19 cellular contexts compared by ENCODE assay signal in genomic region chr9:114837923-114838322, GRCh38. TPM values are rescaled to one million over a fixed set of nuclear protein-coding genes. Genes with fewer than 3 reads are reported as not detected.
DNase-seq lines count a peak whose midpoint lies in the region; ATAC-seq and TF ChIP-seq lines count a peak whose summit lies in the region.
"Had no signal": no experiment of that assay in that cellular context is flagged by ENCODE, and none has a peak within 500 bp of the region (broad histone marks: within the 10 kb centered on the region; RNA-seq: fewer than 3 reads in every experiment).

No MANE protein-coding gene starts in this region.

- H4K20me1 ChIP-seq in hepatocyte (ENCODE audit: insufficient read depth, poor library complexity, severe bottlenecking) = no peaks in the 10 kb centered on the region

- H3K4me3 Mint-ChIP-seq in activated T-helper 17 cell treated with anti-CD3 and anti-CD28 coated beads, Interleukin-2, amount 50 U/mL, for 72 hours = no peak overlapping the region
- H3K4me3 Mint-ChIP-seq: CD14-positive monocyte had no signal

- H3K4me1 Mint-ChIP-seq in activated T-helper 17 cell treated with anti-CD3 and anti-CD28 coated beads, Interleukin-2, amount 50 U/mL, for 72 hours = peaks cover 16% of the 10 kb centered on the region

- no peaks in the 10 kb centered on the region for H3K27me3 Mint-ChIP-seq in activated T-helper 17 cell treated with anti-CD3 and anti-CD28 coated beads, Interleukin-2, amount 50 U/mL, for 72 hours

- no peaks in the 10 kb centered on the region for H3K36me3 Mint-ChIP-seq in activated T-helper 17 cell treated with anti-CD3 and anti-CD28 coated beads, Interleukin-2, amount 50 U/mL, for 72 hours (ENCODE audit: low read depth)
- H3K36me3 Mint-ChIP-seq: CD14-positive monocyte had no signal

- no peaks in the 10 kb centered on the region for H3K4me1 ChIP-seq in hepatocyte (ENCODE audit: insufficient read depth)
- H3K4me1 ChIP-seq: HAP-1 had no signal

- no peak overlapping the region for H3K27ac Mint-ChIP-seq in activated T-helper 17 cell treated with anti-CD3 and anti-CD28 coated beads, Interleukin-2, amount 50 U/mL, for 72 hours
- H3K27ac Mint-ChIP-seq: CD14-positive monocyte had no signal

- no peak for TF ChIP-seq CTCF in hepatocyte (IDR thresholded peaks at IDR 0.05; ENCODE audit: poor library complexity)

- ATAC-seq in activated T-helper 17 cell treated with anti-CD3 and anti-CD28 coated beads, Interleukin-2, amount 50 U/mL, for 72 hours (replicated peaks) = peak; percentile 47
- ATAC-seq: K562 had no signal

- no peak overlapping the region for H3K4me2 ChIP-seq in hepatocyte

- H3K27me3 ChIP-seq in hepatocyte = no peaks in the 10 kb centered on the region
- H3K27me3 ChIP-seq in H7 (ENCODE audit: control insufficient read depth, insufficient read depth, low read length) = no peaks in the 10 kb centered on the region

- DNase-seq in AG08395 (ENCODE audit: low spot score) (peak; percentile 45), ELR (ENCODE audit: low read depth) (peak; percentile 33), glomerular visceral epithelial cell (ENCODE audit: extremely low spot score) (peak; percentile 23), hepatocyte (ENCODE audit: low spot score) (no peak), DMS153 treated with DMSO at 0.1 percent for 48 hours (lab: John Stamatoyannopoulos, UW; ENCODE audit: unreplicated experiment) (no peak), H7 (no peak)
- no peak for DNase-seq in stimulated activated CD4-positive, alpha-beta T cell treated with anti-CD3 and anti-CD28 coated beads, Interleukin-12 subunit alpha, Interleukin-12 subunit beta, amount 100 ng/mL, for 4 hours
- DNase-seq: AML-193, NCI-H146, NCI-H2081 treated with DMSO at 0.1 percent for 48 hours, NCI-H510A treated with DMSO at 0.1 percent for 48 hours, NCI-H82 had no signal

- peaks cover 3% of the 10 kb centered on the region for H3K9me3 Mint-ChIP-seq in activated T-helper 17 cell treated with anti-CD3 and anti-CD28 coated beads, Interleukin-2, amount 50 U/mL, for 72 hours

- H3K27ac ChIP-seq in hepatocyte = no peak overlapping the region

- H3K36me3 ChIP-seq in hepatocyte (replicated peaks; ENCODE audit: insufficient read depth, low read depth) = no peaks in the 10 kb centered on the region
- H3K36me3 ChIP-seq in H7 (replicated peaks; ENCODE audit: control insufficient read depth, insufficient read depth, low read length) = no peaks in the 10 kb centered on the region
- H3K36me3 ChIP-seq: HAP-1 had no signal

- no peak overlapping the region for H2AFZ ChIP-seq in hepatocyte

- H3K9me3 ChIP-seq in hepatocyte (ENCODE audit: low read depth) = no peaks in the 10 kb centered on the region
- H3K9me3 ChIP-seq: HAP-1 had no signal

- H3K4me3 ChIP-seq in hepatocyte (no peak overlapping the region), H7 (ENCODE audit: insufficient read depth, low read depth, low read length) (no peak overlapping the region)
- H3K4me3 ChIP-seq: HAP-1, K562 had no signal

- H3K79me2 ChIP-seq in hepatocyte = no peaks in the 10 kb centered on the region

- no peaks in the 10 kb centered on the region for H3K9me2 ChIP-seq in hepatocyte (replicated peaks; ENCODE audit: insufficient read depth)

RNA-seq across cellular contexts. Expression of gene TNFSF15, which starts 32.1 kb away (rescaled TPM):
- total RNA-seq in activated T-helper 17 cell treated with anti-CD3 and anti-CD28 coated beads, Interleukin-2, amount 50 U/mL, for 72 hours = under 1 TPM in 1 of 2 donors, not detected in 1; 0.13 TPM
- 8.5 and 10.4 TPM in 2 replicates for total RNA-seq in hepatocyte
- 3.3 and 7.1 TPM in 2 replicates for polyA plus RNA-seq in hepatocyte
- total RNA-seq in H7 (2014; rRNA removed; shearing (Covaris generic)) = not detected in 2 replicates
- total RNA-seq: A673, G401, K562, SK-MEL-5 had no signal
- polyA plus RNA-seq: K562 had no signal

Comparison
In these comparisons a context has a peak if more than half of its experiments do, and no peak if none do; other contexts are left out.
1. DNase-seq: peak in AG08395 (single experiment), ELR (single experiment) and glomerular visceral epithelial cell (single experiment); none in hepatocyte (single experiment), DMS153 treated with DMSO at 0.1 percent for 48 hours (single experiment), stimulated activated CD4-positive, alpha-beta T cell treated with anti-CD3 and anti-CD28 coated beads, Interleukin-12 subunit alpha, Interleukin-12 subunit beta, amount 100 ng/mL, for 4 hours (single experiment) and H7 (single experiment).